In the genomic region with DNA sequence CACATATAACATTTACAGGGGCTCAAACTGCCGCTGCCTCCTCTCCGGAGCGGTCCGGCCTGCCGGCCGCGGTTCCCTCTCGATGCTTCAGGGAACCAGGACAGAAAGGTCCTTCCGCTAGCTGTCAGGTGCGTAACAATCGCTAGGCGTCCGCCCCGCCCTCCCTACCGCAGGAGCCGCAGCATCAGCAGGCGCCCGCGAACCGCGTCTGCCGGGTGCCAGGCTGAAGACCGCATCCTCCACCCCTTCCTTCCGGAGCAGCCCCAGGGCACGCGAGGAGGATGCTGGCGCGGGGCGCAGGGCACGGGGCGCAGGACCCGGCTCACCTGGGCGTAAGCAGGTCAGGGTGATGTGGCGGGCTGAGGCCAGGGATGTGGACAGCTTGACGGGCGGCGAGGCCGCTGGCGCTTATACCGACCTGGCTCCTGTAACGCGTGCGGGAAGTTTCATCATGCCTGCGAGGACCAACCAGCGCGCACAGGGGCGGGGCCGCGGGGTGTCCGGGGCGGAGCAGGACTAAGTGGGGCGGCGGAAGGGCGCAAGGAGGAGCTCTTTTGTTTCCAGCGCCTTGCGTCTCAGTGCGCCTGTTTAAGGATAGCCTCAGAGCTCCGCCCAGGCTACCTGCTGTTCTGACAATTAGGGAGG, we compare ENCODE assay signal across 8 cellular contexts. TPM values are rescaled to one million over a fixed set of nuclear protein-coding genes. Genes with fewer than 3 reads are reported as not detected.
A peak's percentile ranks its signal among the peaks of the same experiment; 100 is the strongest.
DNase-seq lines count a peak whose midpoint lies in the region; TF ChIP-seq lines count a peak whose summit lies in the region.

A gene with protein sequence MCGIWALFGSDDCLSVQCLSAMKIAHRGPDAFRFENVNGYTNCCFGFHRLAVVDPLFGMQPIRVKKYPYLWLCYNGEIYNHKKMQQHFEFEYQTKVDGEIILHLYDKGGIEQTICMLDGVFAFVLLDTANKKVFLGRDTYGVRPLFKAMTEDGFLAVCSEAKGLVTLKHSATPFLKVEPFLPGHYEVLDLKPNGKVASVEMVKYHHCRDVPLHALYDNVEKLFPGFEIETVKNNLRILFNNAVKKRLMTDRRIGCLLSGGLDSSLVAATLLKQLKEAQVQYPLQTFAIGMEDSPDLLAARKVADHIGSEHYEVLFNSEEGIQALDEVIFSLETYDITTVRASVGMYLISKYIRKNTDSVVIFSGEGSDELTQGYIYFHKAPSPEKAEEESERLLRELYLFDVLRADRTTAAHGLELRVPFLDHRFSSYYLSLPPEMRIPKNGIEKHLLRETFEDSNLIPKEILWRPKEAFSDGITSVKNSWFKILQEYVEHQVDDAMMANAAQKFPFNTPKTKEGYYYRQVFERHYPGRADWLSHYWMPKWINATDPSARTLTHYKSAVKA (minus strand): TSS at position 384 of the 645 bp plus-strand sequence. CDS start 3,252 bp downstream, outside the sequence.

- H3K4me3 ChIP-seq in HFF-Myc (replicated peaks; ENCODE audit: low read depth, low read length) (peak within 1 kb of the TSS; percentile 87), NB4 (ENCODE audit: low read depth, low read length) (peak within 1 kb of the TSS; percentile 69), SK-N-SH (ENCODE audit: low read depth in 2 of 2, low read length in 1 of 2) (peak within 1 kb of the TSS; percentile 98 to 100), suprapubic skin (peak within 1 kb of the TSS; percentile 54)

- H3K27ac ChIP-seq in SK-N-SH (ENCODE audit: low read depth in 2 of 2, low read length in 1 of 2) (peak within 1 kb of the TSS; percentile 61 to 84; a peak in 3 of 4 replicates), suprapubic skin (no peak within 1 kb of the TSS)

- TF ChIP-seq EP300 in SK-N-SH (IDR thresholded peaks at IDR 0.05; ENCODE audit: borderline replicate concordance in 1 of 2, low read depth in 1 of 2, low read length in 1 of 2) (no peak; a peak in 1 of 4 replicates), suprapubic skin (IDR thresholded peaks at IDR 0.05) (no peak)

- DNase-seq in GM04503 (ENCODE audit: low read depth) (peak; percentile 48), HFF-Myc (ENCODE audit: extremely low read depth, low read depth) (peak; percentile 66), NB4 (ENCODE audit: low read depth) (peak; percentile 97), SK-N-SH (peak; percentile 95), globus pallidus (ENCODE audit: low spot score) (peak; percentile 90), nucleus accumbens (lab: John Stamatoyannopoulos, UW) (peak in 55 of 56 donors; percentile 46 to 95 (median 86)), suprapubic skin (ENCODE audit: low spot score in 2 of 2) (peak; percentile 91 to 95)
- DNase-seq in activated naive CD4-positive, alpha-beta T cell treated with anti-CD3 and anti-CD28 coated beads, Interleukin-2, amount 50 U/mL, for 16 hours: peak; percentile 95

- H3K36me3 ChIP-seq in SK-N-SH (replicated peaks in 1 of 2; ENCODE audit: control insufficient read depth in 1 of 2, insufficient read depth in 2 of 2, low read length in 1 of 2) (peaks cover 6 to 15% of the 10 kb centered on the region in 2 experiments), suprapubic skin (no peaks in the 10 kb centered on the region)

- peak; percentile 53 for TF ChIP-seq POLR2A in NB4 (IDR thresholded peaks at IDR 0.05; ENCODE audit: extremely low read depth, insufficient read length)
- no peak for TF ChIP-seq POLR2A in suprapubic skin (IDR thresholded peaks at IDR 0.05)

- 1% methylated on average over 28 of the region's 58 CpGs for WGBS in SK-N-SH (ENCODE audit: low lambda C conversion rate)
- 2% methylated on average over 21 of the region's 58 CpGs for WGBS in suprapubic skin

- peaks cover 4 to 6% of the 10 kb centered on the region in 2 experiments; a peak in 3 of 4 replicates for H3K4me1 ChIP-seq in SK-N-SH (ENCODE audit: control insufficient read depth in 1 of 2, insufficient read depth in 2 of 2, low read depth in 1 of 2, low read length in 1 of 2)
- H3K4me1 ChIP-seq in suprapubic skin: peaks cover 16% of the 10 kb centered on the region

- H3K27me3 ChIP-seq in SK-N-SH (ENCODE audit: insufficient read depth) (no peaks in the 10 kb centered on the region), suprapubic skin (no peaks in the 10 kb centered on the region)

- H2AFZ ChIP-seq in SK-N-SH (ENCODE audit: low read depth): peak within 1 kb of the TSS; percentile 98

- no peaks in the 10 kb centered on the region for H3F3A ChIP-seq in SK-N-SH (replicated peaks; ENCODE audit: insufficient read depth)

- TF ChIP-seq RAD21 in SK-N-SH (IDR thresholded peaks at IDR 0.05; ENCODE audit: low read length): no peak

- H3K9me3 ChIP-seq in SK-N-SH: no peaks in the 10 kb centered on the region
- no peaks in the 10 kb centered on the region for H3K9me3 ChIP-seq in suprapubic skin

- POLR2A ChIA-PET in SK-N-SH (lab: Yijun Ruan, JAX): interaction anchor here (0.6 to 1.5 kb wide), 5 partner anchors 28 to 1148 kb away, joined by 3 to 11 read pairs (median 5); a partner anchor contains a TSS

- peaks cover 3% of the 10 kb centered on the region for H3K79me2 ChIP-seq in SK-N-SH (ENCODE audit: insufficient read depth)

- H3K9ac ChIP-seq in SK-N-SH: peak within 1 kb of the TSS; percentile 84

- CTCF ChIA-PET in SK-N-SH (lab: Yijun Ruan, JAX): interaction anchor here (1.1 to 1.8 kb wide), 6 partner anchors 19 to 755 kb away, joined by 3 to 7 read pairs (median 4); a partner anchor contains a TSS

- no peak for TF ChIP-seq CTCF in HFF-Myc (IDR thresholded peaks at IDR 0.05; ENCODE audit: low read depth, low read length, missing control alignments)
- no peak for TF ChIP-seq CTCF in NB4 (IDR thresholded peaks at IDR 0.05; ENCODE audit: low read depth, low read length)
- TF ChIP-seq CTCF in SK-N-SH (IDR thresholded peaks at IDR 0.05): 0 out of 2 replicates have a peak, but pooled peaks have one; percentile 20
- TF ChIP-seq CTCF in suprapubic skin (IDR thresholded peaks at IDR 0.05): no peak

- H3K4me2 ChIP-seq in SK-N-SH: peak within 1 kb of the TSS; percentile 98

- no peaks in the 10 kb centered on the region for H3K9me2 ChIP-seq in SK-N-SH

- no peaks in the 10 kb centered on the region for H4K20me1 ChIP-seq in SK-N-SH (ENCODE audit: insufficient read depth)

TF ChIP-seq in SK-N-SH, 30 proteins besides CTCF, POLR2A, EP300 and RAD21 (continues in another document):
- no peak for TF ChIP-seq TCF12 (IDR thresholded peaks at IDR 0.05)
- no peak for TF ChIP-seq TEAD4 (IDR thresholded peaks at IDR 0.05; ENCODE audit: borderline replicate concordance, insufficient read depth)
- TF ChIP-seq FOXM1 (IDR thresholded peaks at IDR 0.05; ENCODE audit: low read depth): no peak
- no peak for TF ChIP-seq NFIC (IDR thresholded peaks at IDR 0.05; ENCODE audit: borderline replicate concordance)
- TF ChIP-seq RXRA (IDR thresholded peaks at IDR 0.05; ENCODE audit: borderline replicate concordance, low read depth): no peak
- TF ChIP-seq GABPA (IDR thresholded peaks at IDR 0.05; ENCODE audit: low read depth): peak; percentile 60
- no peak for TF ChIP-seq RFX5 (IDR thresholded peaks at IDR 0.05; ENCODE audit: low read length)
- peak; percentile 88 for TF ChIP-seq MXI1 (IDR thresholded peaks at IDR 0.05; ENCODE audit: low read depth, low read length)
- TF ChIP-seq, protein P1, sequence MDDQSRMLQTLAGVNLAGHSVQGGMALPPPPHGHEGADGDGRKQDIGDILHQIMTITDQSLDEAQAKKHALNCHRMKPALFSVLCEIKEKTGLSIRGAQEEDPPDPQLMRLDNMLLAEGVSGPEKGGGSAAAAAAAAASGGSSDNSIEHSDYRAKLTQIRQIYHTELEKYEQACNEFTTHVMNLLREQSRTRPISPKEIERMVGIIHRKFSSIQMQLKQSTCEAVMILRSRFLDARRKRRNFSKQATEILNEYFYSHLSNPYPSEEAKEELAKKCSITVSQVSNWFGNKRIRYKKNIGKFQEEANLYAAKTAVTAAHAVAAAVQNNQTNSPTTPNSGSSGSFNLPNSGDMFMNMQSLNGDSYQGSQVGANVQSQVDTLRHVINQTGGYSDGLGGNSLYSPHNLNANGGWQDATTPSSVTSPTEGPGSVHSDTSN (IDR thresholded peaks at IDR 0.05): peak; percentile 26; the same call in 1 of the 2 replicates
- TF ChIP-seq NRF1 (IDR thresholded peaks at IDR 0.05; ENCODE audit: low read depth, low read length): no peak
- TF ChIP-seq EZH2phosphoT487 (IDR thresholded peaks at IDR 0.05; ENCODE audit: borderline replicate concordance, low read depth): no peak
- no peak for TF ChIP-seq YY1 (IDR thresholded peaks at IDR 0.05; ENCODE audit: low read depth)
- TF ChIP-seq, protein P2, sequence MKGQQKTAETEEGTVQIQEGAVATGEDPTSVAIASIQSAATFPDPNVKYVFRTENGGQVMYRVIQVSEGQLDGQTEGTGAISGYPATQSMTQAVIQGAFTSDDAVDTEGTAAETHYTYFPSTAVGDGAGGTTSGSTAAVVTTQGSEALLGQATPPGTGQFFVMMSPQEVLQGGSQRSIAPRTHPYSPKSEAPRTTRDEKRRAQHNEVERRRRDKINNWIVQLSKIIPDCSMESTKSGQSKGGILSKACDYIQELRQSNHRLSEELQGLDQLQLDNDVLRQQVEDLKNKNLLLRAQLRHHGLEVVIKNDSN (IDR thresholded peaks at IDR 0.05; ENCODE audit: borderline replicate concordance, low read depth): no peak
- no peak for TF ChIP-seq FOSL2 (IDR thresholded peaks at IDR 0.05; ENCODE audit: borderline replicate concordance, low read depth)
- TF ChIP-seq ELF1 (IDR thresholded peaks at IDR 0.05): peak; percentile 47
- peak; percentile 74; the same call in 1 of the 2 replicates for TF ChIP-seq TAF1 (IDR thresholded peaks at IDR 0.05; ENCODE audit: borderline replicate concordance, low read depth, low read length)
- no peak for TF ChIP-seq GATA2 (CRISPR knock-in tag; IDR thresholded peaks at IDR 0.05)

RNA-seq across cellular contexts. Expression of the gene that starts here (rescaled TPM):
- polyA plus RNA-seq in SK-N-SH (2012; rRNA removed): 11.8 and 13.9 TPM in 2 replicates
- polyA plus RNA-seq in SK-N-SH (2012; cell fraction: cytosol; rRNA removed): 12.2 and 16.2 TPM in 2 replicates
- polyA plus RNA-seq in SK-N-SH (2012; cell fraction: nucleus; rRNA removed): 40.5 and 42.7 TPM in 2 replicates
- total RNA-seq in suprapubic skin: 10 to 100 TPM; 13.2 to 40.2 (median 16.8) TPM
